ENCODE assay signal across 13 cellular contexts in the genomic region with DNA sequence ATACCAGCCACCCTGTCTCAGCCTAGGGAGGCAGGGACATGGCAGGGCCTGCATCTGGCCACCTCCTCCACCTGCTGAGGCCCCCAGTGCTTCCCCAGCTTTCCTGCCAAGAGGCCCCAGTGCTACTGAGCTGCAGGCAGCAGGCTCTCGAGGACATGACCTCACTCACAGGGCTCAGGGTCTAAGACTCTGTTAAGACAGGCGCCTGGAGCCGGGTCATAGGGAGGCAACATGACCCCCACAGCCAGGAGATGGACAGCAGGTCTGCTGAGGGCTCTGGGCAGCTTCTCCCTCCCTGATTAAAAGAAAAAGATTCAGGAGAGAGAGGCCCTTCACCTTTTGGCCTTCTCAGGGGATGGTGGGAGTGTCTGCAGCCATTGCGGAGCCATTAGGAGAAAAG.
"Had no signal": no experiment of that assay in that cellular context is flagged by ENCODE, and none has a peak within 500 bp of the region (broad histone marks: within the 10 kb centered on the region; RNA-seq: fewer than 3 reads in every experiment).

No MANE protein-coding gene starts in this region.

- H3K27me3 ChIP-seq: esophagus muscularis mucosa, ovary, spleen, thyroid gland had no signal

- H3K9me3 Mint-ChIP-seq: activated naive CD4-positive, alpha-beta T cell treated with anti-CD3 and anti-CD28 coated beads, Interleukin-2, amount 50 U/mL, for 24 hours; activated T-helper 2 cell treated with anti-CD3 and anti-CD28 coated beads, Interferon-gamma antibody, Interleukin-2, Interleukin-4, amounts not matched to agents 10 μg/mL and 5 μg/mL and 100 μg/mL, durations not matched to agents 14 hours and 24 hours and 36 hours; brain; central memory CD8-positive, alpha-beta T cell had no signal

- H3K36me3 ChIP-seq: ovary, thyroid gland had no signal

- DNase-seq: cortex of kidney; effector CD4-positive, alpha-beta T cell; kidney glomerular epithelial cell; left ventricle myocardium superior; mesendoderm; ovary; spleen; thyroid gland had no signal

- H3K27ac ChIP-seq: esophagus muscularis mucosa, ovary, spleen, thyroid gland had no signal

- H3K4me3 ChIP-seq: esophagus muscularis mucosa, ovary, spleen, thyroid gland had no signal

- H3K27me3 Mint-ChIP-seq: activated naive CD4-positive, alpha-beta T cell treated with anti-CD3 and anti-CD28 coated beads, Interleukin-2, amount 50 U/mL, for 24 hours; brain; central memory CD8-positive, alpha-beta T cell had no signal

- H3K9me3 ChIP-seq: esophagus muscularis mucosa, ovary, spleen, thyroid gland had no signal

- H3K4me1 ChIP-seq: spleen had no signal

- H3K4me3 Mint-ChIP-seq: brain; central memory CD8-positive, alpha-beta T cell had no signal

- ATAC-seq: left ventricle myocardium superior had no signal
